Comparison of ENCODE assay signal across 12 cellular contexts in genomic region chr2:241108271-241109209, GRCh38. TPM values are rescaled to one million over a fixed set of nuclear protein-coding genes. Genes with fewer than 3 reads are reported as not detected.
A peak's percentile ranks its signal among the peaks of the same experiment; 100 is the strongest.
DNase-seq lines count a peak whose midpoint lies in the region; ATAC-seq and TF ChIP-seq lines count a peak whose summit lies in the region.
"Had no signal": no experiment of that assay in that cellular context is flagged by ENCODE, and none has a peak within 500 bp of the region (broad histone marks: within the 10 kb centered on the region; RNA-seq: fewer than 3 reads in every experiment).

No MANE protein-coding gene starts in this region.

- ATAC-seq in GM19351 (IDR thresholded peaks at IDR 0.05; ENCODE audit: unreplicated experiment): no peak

- no peak overlapping the region for H3K4me3 ChIP-seq in Caco-2 (ENCODE audit: low read depth, low read length)

- no peak for TF ChIP-seq CTCF in Caco-2 (IDR thresholded peaks at IDR 0.05; ENCODE audit: insufficient read depth in 1 of 2, low read depth in 1 of 2, low read length in 1 of 2, severe bottlenecking in 1 of 2, unreplicated experiment in 1 of 2)

- H3K36me3 Mint-ChIP-seq in activated naive CD8-positive, alpha-beta T cell: peaks cover 5% of the 10 kb centered on the region
- H3K36me3 Mint-ChIP-seq in Caco-2 (ENCODE audit: insufficient read depth, unreplicated experiment): no peaks in the 10 kb centered on the region

- peak in 4 of 6 experiments; percentile 30 to 84 (median 81) for DNase-seq in stimulated activated naive CD4-positive, alpha-beta T cell (lab: John Stamatoyannopoulos, UW)
- DNase-seq in stimulated activated naive CD4-positive, alpha-beta T cell treated with Interleukin-2 at 50 U/mL for 16 hours (lab: John Stamatoyannopoulos, UW): no peak
- DNase-seq in mesenteric fat pad (ENCODE audit: low spot score) (peak; percentile 76), NCI-H1092 (lab: John Stamatoyannopoulos, UW) (no peak), Caco-2 (no peak)
- no peak for DNase-seq in stimulated activated CD4-positive, alpha-beta T cell treated with anti-CD3 and anti-CD28 coated beads, Interleukin-4, amount 100 ng/mL, for 24 hours
- DNase-seq: mammary epithelial cell, NCI-H1417 treated with DMSO at 0.1 percent for 48 hours, NCI-H774, retina had no signal

- H3K27me3 Mint-ChIP-seq in activated naive CD8-positive, alpha-beta T cell: no peaks in the 10 kb centered on the region
- no peaks in the 10 kb centered on the region for H3K27me3 Mint-ChIP-seq in Caco-2 (ENCODE audit: insufficient read depth, unreplicated experiment)

- H3K36me3 ChIP-seq in Caco-2 (ENCODE audit: control insufficient read depth, insufficient read depth, low read length): no peaks in the 10 kb centered on the region

- no peaks in the 10 kb centered on the region for H3K9me3 Mint-ChIP-seq in activated naive CD8-positive, alpha-beta T cell (ENCODE audit: low read depth)
- H3K9me3 Mint-ChIP-seq in Caco-2 (ENCODE audit: unreplicated experiment): no peaks in the 10 kb centered on the region

- peak overlapping the region; percentile 96 for H3K4me3 Mint-ChIP-seq in activated naive CD8-positive, alpha-beta T cell
- no peak overlapping the region for H3K4me3 Mint-ChIP-seq in Caco-2 (ENCODE audit: unreplicated experiment)

- H3K4me1 Mint-ChIP-seq in activated naive CD8-positive, alpha-beta T cell (ENCODE audit: low read depth): peaks cover 87% of the 10 kb centered on the region
- H3K4me1 Mint-ChIP-seq in Caco-2 (ENCODE audit: low read depth, unreplicated experiment): no peaks in the 10 kb centered on the region

- intact Hi-C loops in Caco-2 (cut with micrococcal nuclease; ENCODE audit: unreplicated experiment): no loop called here

- POLR2A ChIA-PET in Caco-2 (lab: Charles Lee): no interaction called here

- CTCF ChIA-PET in Caco-2 (lab: Charles Lee): no interaction called here

- H3K9me3 ChIP-seq in Caco-2: no peaks in the 10 kb centered on the region

- no peaks in the 10 kb centered on the region for H3K27me3 ChIP-seq in Caco-2 (replicated peaks; ENCODE audit: control insufficient read depth, insufficient read depth, low read length)

- BruUV-seq in Caco-2 (replicated peaks; lab: Mats Ljungman, UMichigan): no TSS peak

- no peaks in the 10 kb centered on the region for H3K4me1 ChIP-seq in Caco-2

- peak overlapping the region; percentile 98 for H3K27ac Mint-ChIP-seq in activated naive CD8-positive, alpha-beta T cell
- H3K27ac Mint-ChIP-seq in Caco-2 (ENCODE audit: unreplicated experiment): no peak overlapping the region

RNA-seq across cellular contexts. Expression of gene MTERF4, which starts 6.5 kb away (rescaled TPM):
- total RNA-seq in mesenteric fat pad (23.6 TPM), Caco-2 (2022) (19.6 and 22.2 TPM in 2 replicates)

RNA-seq across cellular contexts. Expression of gene PASK, which starts 40.7 kb away (rescaled TPM):
- total RNA-seq in mesenteric fat pad (6.4 TPM), Caco-2 (2022) (21.1 and 21.2 TPM in 2 replicates)

RNA-seq across cellular contexts. Expression of gene PPP1R7, which starts 41.7 kb away (rescaled TPM):
- 48.9 TPM for total RNA-seq in mesenteric fat pad
- 30.0 and 32.5 TPM in 2 replicates for total RNA-seq in Caco-2 (2022)

Comparison
In these comparisons a context has a peak if more than half of its experiments do, and no peak if none do; other contexts are left out.
1. DNase-seq: peak in stimulated activated naive CD4-positive, alpha-beta T cell (4 of 6) and mesenteric fat pad (single experiment); none in stimulated activated naive CD4-positive, alpha-beta T cell treated with Interleukin-2 at 50 U/mL for 16 hours (single experiment), stimulated activated CD4-positive, alpha-beta T cell treated with anti-CD3 and anti-CD28 coated beads, Interleukin-4, amount 100 ng/mL, for 24 hours (single experiment), NCI-H1092 (single experiment) and Caco-2 (0 of 2).